Comparison of ENCODE assay signal across 9 cellular contexts in genomic region chr12:106149096-106149784, GRCh38. TPM values are rescaled to one million over a fixed set of nuclear protein-coding genes. Genes with fewer than 3 reads are reported as not detected.
DNase-seq lines count a peak whose midpoint lies in the region; ATAC-seq and TF ChIP-seq lines count a peak whose summit lies in the region.
"Had no signal": no experiment of that assay in that cellular context is flagged by ENCODE, and none has a peak within 500 bp of the region (broad histone marks: within the 10 kb centered on the region; RNA-seq: fewer than 3 reads in every experiment).

No MANE protein-coding gene starts in this region.

- H4K20me1 ChIP-seq in SU-DHL-6 (ENCODE audit: low read depth, low read length) (no peaks in the 10 kb centered on the region), hepatocyte (ENCODE audit: insufficient read depth, poor library complexity, severe bottlenecking) (no peaks in the 10 kb centered on the region)

- TF ChIP-seq CTCF in SU-DHL-6 (IDR thresholded peaks at IDR 0.05; ENCODE audit: insufficient read depth, low read length, poor library complexity, severe bottlenecking) (peak; percentile 35), hepatocyte (IDR thresholded peaks at IDR 0.05; ENCODE audit: poor library complexity) (peak; percentile 55), upper lobe of left lung (IDR thresholded peaks at IDR 0.05) (peak in 4 of 6 experiments; percentile 21 to 33 (median 29))

- no peak overlapping the region for H3K4me3 Mint-ChIP-seq in activated naive CD4-positive, alpha-beta T cell treated with anti-CD3 and anti-CD28 coated beads for 36 hours
- no peak overlapping the region for H3K4me3 Mint-ChIP-seq in stimulated activated naive CD8-positive, alpha-beta T cell treated with anti-CD3 and anti-CD28 coated beads, Interleukin-15, amount 100 ng/mL, for 72 hours
- H3K4me3 Mint-ChIP-seq: T-helper 1 cell treated with Interleukin-12 subunit alpha and Interleukin-12 subunit beta and Interleukin-4 antibody, amounts not matched to agents 30 μg/mL and 1 μg/mL, for 36 hours had no signal

- no peak for ATAC-seq in upper lobe of left lung (ENCODE audit: low FRiP score in 2 of 2)
- no peak for ATAC-seq in stimulated activated naive CD8-positive, alpha-beta T cell treated with anti-CD3 and anti-CD28 coated beads, Interleukin-15, amount 100 ng/mL, for 72 hours

- H3K9me3 ChIP-seq in SU-DHL-6 (ENCODE audit: insufficient read depth, low read length) (no peaks in the 10 kb centered on the region), hepatocyte (ENCODE audit: low read depth) (no peaks in the 10 kb centered on the region), upper lobe of left lung (no peaks in the 10 kb centered on the region)

- H3K79me2 ChIP-seq in SU-DHL-6 (ENCODE audit: insufficient read depth, low read length), result no peaks in the 10 kb centered on the region
- H3K79me2 ChIP-seq in hepatocyte, result no peaks in the 10 kb centered on the region

- no peak overlapping the region for H3K27ac ChIP-seq in SU-DHL-6 (ENCODE audit: low read depth, low read length)
- no peak overlapping the region for H3K27ac ChIP-seq in hepatocyte
- no peak overlapping the region for H3K27ac ChIP-seq in upper lobe of left lung

- no peak overlapping the region for H3K27ac Mint-ChIP-seq in activated naive CD4-positive, alpha-beta T cell treated with anti-CD3 and anti-CD28 coated beads for 36 hours
- no peak overlapping the region for H3K27ac Mint-ChIP-seq in stimulated activated naive CD8-positive, alpha-beta T cell treated with anti-CD3 and anti-CD28 coated beads, Interleukin-15, amount 100 ng/mL, for 72 hours
- H3K27ac Mint-ChIP-seq: T-helper 1 cell treated with Interleukin-12 subunit alpha and Interleukin-12 subunit beta and Interleukin-4 antibody, amounts not matched to agents 30 μg/mL and 1 μg/mL, for 36 hours had no signal

- no peaks in the 10 kb centered on the region for H3F3A ChIP-seq in SU-DHL-6 (ENCODE audit: insufficient read depth)

- TF ChIP-seq EP300 in upper lobe of left lung (IDR thresholded peaks at IDR 0.05), result no peak

- no peaks in the 10 kb centered on the region for H3K4me1 Mint-ChIP-seq in activated naive CD4-positive, alpha-beta T cell treated with anti-CD3 and anti-CD28 coated beads for 36 hours (ENCODE audit: low read depth)
- H3K4me1 Mint-ChIP-seq in stimulated activated naive CD8-positive, alpha-beta T cell treated with anti-CD3 and anti-CD28 coated beads, Interleukin-15, amount 100 ng/mL, for 72 hours, result no peaks in the 10 kb centered on the region

- no peak overlapping the region for H3K4me3 ChIP-seq in SU-DHL-6 (ENCODE audit: insufficient read depth, low read length, poor library complexity, severe bottlenecking)
- H3K4me3 ChIP-seq in hepatocyte, result no peak overlapping the region
- no peak overlapping the region for H3K4me3 ChIP-seq in upper lobe of left lung

- no peak overlapping the region for H3K9ac ChIP-seq in SU-DHL-6 (ENCODE audit: low read length)

- 64% methylated on average over 10 of the region's 10 CpGs for WGBS in hepatocyte (ENCODE audit: low lambda C conversion rate, missing lambda C conversion rate)
- WGBS in upper lobe of left lung, 2 donors, result 54% methylated on average over 10 of the region's 10 CpGs

- no peaks in the 10 kb centered on the region for H3K9me2 ChIP-seq in SU-DHL-6 (replicated peaks; ENCODE audit: insufficient read depth, low read length)
- no peaks in the 10 kb centered on the region for H3K9me2 ChIP-seq in hepatocyte (replicated peaks; ENCODE audit: insufficient read depth)

- no peaks in the 10 kb centered on the region for H3K36me3 Mint-ChIP-seq in activated naive CD4-positive, alpha-beta T cell treated with anti-CD3 and anti-CD28 coated beads for 36 hours (ENCODE audit: low read depth)

- intact Hi-C loops in activated naive CD4-positive, alpha-beta T cell treated with anti-CD3 and anti-CD28 coated beads for 36 hours (cut with micrococcal nuclease), result no loop called here

- no peak for TF ChIP-seq POLR2A in upper lobe of left lung (IDR thresholded peaks at IDR 0.05)

- H3K27me3 ChIP-seq in SU-DHL-6 (ENCODE audit: low read length) (no peaks in the 10 kb centered on the region), hepatocyte (no peaks in the 10 kb centered on the region), upper lobe of left lung (no peaks in the 10 kb centered on the region)

- H3K36me3 ChIP-seq in SU-DHL-6 (ENCODE audit: low read length) (no peaks in the 10 kb centered on the region), hepatocyte (replicated peaks; ENCODE audit: insufficient read depth, low read depth) (no peaks in the 10 kb centered on the region), upper lobe of left lung (no peaks in the 10 kb centered on the region)

- no peak overlapping the region for H2AFZ ChIP-seq in SU-DHL-6 (ENCODE audit: low read depth, low read length, severe bottlenecking)
- no peak overlapping the region for H2AFZ ChIP-seq in hepatocyte

- peak; percentile 18 for DNase-seq in activated naive CD4-positive, alpha-beta T cell treated with anti-CD3 and anti-CD28 coated beads for 36 hours
- no peak for DNase-seq in activated naive CD4-positive, alpha-beta T cell treated with Interleukin-2 at 50 U/mL for 16 hours
- DNase-seq in hepatocyte (ENCODE audit: low spot score) (peak; percentile 52), upper lobe of left lung (no peak), NCI-H510A (lab: John Stamatoyannopoulos, UW) (no peak), UCSD-AML1 (lab: John Stamatoyannopoulos, UW; ENCODE audit: unreplicated experiment) (no peak)
- no peak for DNase-seq in stimulated activated naive CD8-positive, alpha-beta T cell treated with anti-CD3 and anti-CD28 coated beads, Interleukin-15, amount 100 ng/mL, for 72 hours

- peaks cover 4% of the 10 kb centered on the region for H3K4me1 ChIP-seq in hepatocyte (ENCODE audit: insufficient read depth)
- H3K4me1 ChIP-seq in upper lobe of left lung, result peaks cover 0 to 7% (median 2%) of the 10 kb centered on the region in 4 donors

- H3K4me2 ChIP-seq in SU-DHL-6 (ENCODE audit: low read depth, low read length, poor library complexity, severe bottlenecking) (no peak overlapping the region), hepatocyte (no peak overlapping the region)

- no peaks in the 10 kb centered on the region for H3K9me3 Mint-ChIP-seq in activated naive CD4-positive, alpha-beta T cell treated with anti-CD3 and anti-CD28 coated beads for 36 hours
- no peaks in the 10 kb centered on the region for H3K9me3 Mint-ChIP-seq in stimulated activated naive CD8-positive, alpha-beta T cell treated with anti-CD3 and anti-CD28 coated beads, Interleukin-15, amount 100 ng/mL, for 72 hours
- H3K9me3 Mint-ChIP-seq: T-helper 1 cell treated with Interleukin-12 subunit alpha and Interleukin-12 subunit beta and Interleukin-4 antibody, amounts not matched to agents 30 μg/mL and 1 μg/mL, for 36 hours had no signal

- peaks cover 24% of the 10 kb centered on the region for H3K27me3 Mint-ChIP-seq in activated naive CD4-positive, alpha-beta T cell treated with anti-CD3 and anti-CD28 coated beads for 36 hours (ENCODE audit: low read depth)
- peaks cover 27% of the 10 kb centered on the region for H3K27me3 Mint-ChIP-seq in stimulated activated naive CD8-positive, alpha-beta T cell treated with anti-CD3 and anti-CD28 coated beads, Interleukin-15, amount 100 ng/mL, for 72 hours

- CTCF ChIA-PET in activated naive CD4-positive, alpha-beta T cell treated with anti-CD3 and anti-CD28 coated beads for 36 hours (lab: Charles Lee), result interaction anchor here (0.6 to 3.0 kb wide), 5 partner anchors 12 to 729 kb away, joined by 3 to 13 read pairs (median 5); no protein-coding TSS in a partner anchor

RNA-seq across cellular contexts. Expression of gene NUAK1, which starts 10.5 kb away (rescaled TPM):
- not detected for total RNA-seq in activated naive CD4-positive, alpha-beta T cell treated with anti-CD3 and anti-CD28 coated beads for 36 hours
- 5.3 and 13.0 TPM in 2 replicates for total RNA-seq in hepatocyte
- polyA plus RNA-seq in hepatocyte, result 2.5 and 3.5 TPM in 2 replicates
- 10 to 100 TPM in 4 of 6 donors, 1 to 10 TPM in 2; 7.1 to 28.7 (median 10.9) TPM for total RNA-seq in upper lobe of left lung

Comparison
In these comparisons a context has a peak if more than half of its experiments do, and no peak if none do; other contexts are left out.
1. DNase-seq: peak in activated naive CD4-positive, alpha-beta T cell treated with anti-CD3 and anti-CD28 coated beads for 36 hours (single experiment) and hepatocyte (single experiment); none in activated naive CD4-positive, alpha-beta T cell treated with Interleukin-2 at 50 U/mL for 16 hours (single experiment), upper lobe of left lung (0 of 2), NCI-H510A (single experiment), UCSD-AML1 (single experiment) and stimulated activated naive CD8-positive, alpha-beta T cell treated with anti-CD3 and anti-CD28 coated beads, Interleukin-15, amount 100 ng/mL, for 72 hours (0 of 2).
2. Peak in every context shown above with its lines, with median percentiles within 50 percentile points of each other: CTCF ChIP-seq.